8 cellular contexts compared by ENCODE assay signal in genomic region chr1:224435999-224436398, GRCh38. TPM values are rescaled to one million over a fixed set of nuclear protein-coding genes. Genes with fewer than 3 reads are reported as not detected.
A peak's percentile ranks its signal among the peaks of the same experiment; 100 is the strongest.
DNase-seq lines count a peak whose midpoint lies in the region; ATAC-seq and TF ChIP-seq lines count a peak whose summit lies in the region.

No MANE protein-coding gene starts in this region.

- no peak overlapping the region for H3K27ac ChIP-seq in iPS-18a (ENCODE audit: low read length)
- H3K27ac ChIP-seq in thoracic aorta, result peak overlapping the region; percentile 92 to 98

- no peak for ATAC-seq in WTC11
- ATAC-seq in thoracic aorta (ENCODE audit: insufficient number of reproducible peaks, low FRiP score, low read depth), result no peak
- no peak for ATAC-seq in GM21423 (IDR thresholded peaks at IDR 0.05; ENCODE audit: unreplicated experiment)
- ATAC-seq in HG03097 (IDR thresholded peaks at IDR 0.05; ENCODE audit: low FRiP score, unreplicated experiment), result no peak

- H3K27ac Mint-ChIP-seq in activated CD4-positive, alpha-beta T cell treated with anti-CD3 and anti-CD28 coated beads, Interleukin-2, amount 10 ng/mL, durations not matched to agents 7 days and 5 days, result peak overlapping the region; percentile 98
- no peak overlapping the region for H3K27ac Mint-ChIP-seq in WTC11

- no peaks in the 10 kb centered on the region for H3K9me3 Mint-ChIP-seq in activated CD4-positive, alpha-beta T cell treated with anti-CD3 and anti-CD28 coated beads, Interleukin-2, amount 10 ng/mL, durations not matched to agents 7 days and 5 days
- no peaks in the 10 kb centered on the region for H3K9me3 Mint-ChIP-seq in WTC11

- H3K9ac ChIP-seq in iPS-18a (ENCODE audit: low read length), result peak overlapping the region; percentile 69

- POLR2A ChIA-PET in activated CD4-positive, alpha-beta T cell treated with anti-CD3 and anti-CD28 coated beads, Interleukin-2, amount 10 ng/mL, durations not matched to agents 7 days and 5 days (lab: Charles Lee), result no interaction called here
- POLR2A ChIA-PET in WTC11 (lab: Charles Lee) (no interaction called here), HEK293T (lab: Yijun Ruan, JAX) (interaction anchor here (2.0 to 3.1 kb wide), 2 partner anchors 7 to 21 kb away, joined by 8 to 12 read pairs; no protein-coding TSS in a partner anchor)

- peaks cover 20% of the 10 kb centered on the region for H3K36me3 ChIP-seq in iPS-18a (ENCODE audit: control insufficient read depth, low read depth, low read length)
- no peaks in the 10 kb centered on the region for H3K36me3 ChIP-seq in thoracic aorta

- peaks cover 25% of the 10 kb centered on the region for H3K4me1 ChIP-seq in iPS-18a (ENCODE audit: control insufficient read depth, low read depth, low read length)
- peaks cover 17 to 30% of the 10 kb centered on the region in 2 donors for H3K4me1 ChIP-seq in thoracic aorta (ENCODE audit: control insufficient read depth in 1 of 2, low read depth in 2 of 2)

- peaks cover 49% of the 10 kb centered on the region for H3K4me1 Mint-ChIP-seq in activated CD4-positive, alpha-beta T cell treated with anti-CD3 and anti-CD28 coated beads, Interleukin-2, amount 10 ng/mL, durations not matched to agents 7 days and 5 days
- H3K4me1 Mint-ChIP-seq in WTC11, result peaks cover 36% of the 10 kb centered on the region

- CTCF ChIA-PET in activated CD4-positive, alpha-beta T cell treated with anti-CD3 and anti-CD28 coated beads, Interleukin-2, amount 10 ng/mL, durations not matched to agents 7 days and 5 days (lab: Charles Lee), result interaction anchor here (2.2 kb wide), 1 partner anchor 21 kb away, joined by 7 read pairs; no protein-coding TSS in a partner anchor
- CTCF ChIA-PET in WTC11 (lab: Charles Lee) (interaction anchor here (0.6 kb wide), 1 partner anchor 21 kb away, joined by 3 read pairs; no protein-coding TSS in a partner anchor), HEK293T (lab: Yijun Ruan, JAX) (no interaction called here)

- H3K4me3 ChIP-seq in iPS-18a (ENCODE audit: low read length), result peak overlapping the region; percentile 86
- H3K4me3 ChIP-seq in thoracic aorta, result no peak overlapping the region

- H3K27me3 ChIP-seq in iPS-18a (ENCODE audit: control insufficient read depth, insufficient read depth, low read length) (no peaks in the 10 kb centered on the region), thoracic aorta (replicated peaks; ENCODE audit: insufficient read depth) (no peaks in the 10 kb centered on the region)

- no peak for DNase-seq in activated CD4-positive, alpha-beta T cell treated with anti-CD3 and anti-CD28 coated beads, Interleukin-2, amount 10 ng/mL, durations not matched to agents 7 days and 5 days
- no peak for DNase-seq in activated CD4-positive, alpha-beta T cell treated with anti-CD3 and anti-CD28 coated beads, Interleukin-2, amount 50 U/mL, for 1 hour
- DNase-seq in WTC11 (ENCODE audit: low spot score) (no peak), thoracic aorta (ENCODE audit: low spot score) (no peak), HEK293T (ENCODE audit: extremely low spot score) (no peak)

- H3K4me3 Mint-ChIP-seq in activated CD4-positive, alpha-beta T cell treated with anti-CD3 and anti-CD28 coated beads, Interleukin-2, amount 10 ng/mL, durations not matched to agents 7 days and 5 days, result peak overlapping the region; percentile 95
- peak overlapping the region; percentile 90 for H3K4me3 Mint-ChIP-seq in WTC11

- peaks cover 20% of the 10 kb centered on the region for H3K36me3 Mint-ChIP-seq in activated CD4-positive, alpha-beta T cell treated with anti-CD3 and anti-CD28 coated beads, Interleukin-2, amount 10 ng/mL, durations not matched to agents 7 days and 5 days (ENCODE audit: low read depth)
- H3K36me3 Mint-ChIP-seq in WTC11, result peaks cover 15% of the 10 kb centered on the region

- H3K27me3 Mint-ChIP-seq in activated CD4-positive, alpha-beta T cell treated with anti-CD3 and anti-CD28 coated beads, Interleukin-2, amount 10 ng/mL, durations not matched to agents 7 days and 5 days, result no peaks in the 10 kb centered on the region
- H3K27me3 Mint-ChIP-seq in WTC11 (ENCODE audit: low read depth), result no peaks in the 10 kb centered on the region; the same call in 1 of the 2 replicates

- no peak for TF ChIP-seq CTCF in WTC11 (IDR thresholded peaks at IDR 0.05)
- no peak for TF ChIP-seq CTCF in thoracic aorta (IDR thresholded peaks at IDR 0.05)

- no peaks in the 10 kb centered on the region for H3K9me3 ChIP-seq in iPS-18a (ENCODE audit: control insufficient read depth, low read depth, low read length)
- no peaks in the 10 kb centered on the region for H3K9me3 ChIP-seq in thoracic aorta

TF ChIP-seq in WTC11, 78 proteins besides CTCF, POLR2A, EP300 and RAD21:
- TF ChIP-seq ATF3 (CRISPR knock-in tag; conservative IDR thresholded peaks at IDR 0.05) (no peak), FOXP1 (CRISPR knock-in tag; IDR thresholded peaks at IDR 0.05; ENCODE audit: borderline replicate concordance) (no peak), TP53 (CRISPR knock-in tag; IDR thresholded peaks at IDR 0.05) (no peak), HMGA2 (CRISPR knock-in tag; IDR thresholded peaks at IDR 0.05) (no peak), MXD4 (CRISPR knock-in tag; IDR thresholded peaks at IDR 0.05; ENCODE audit: borderline replicate concordance) (no peak), ZNF121 (CRISPR knock-in tag; IDR thresholded peaks at IDR 0.05) (no peak)

TF ChIP-seq in HEK293T, 16 proteins besides CTCF, POLR2A, EP300 and RAD21:
- TF ChIP-seq SUZ12 (IDR thresholded peaks at IDR 0.05), result no peak
- TF ChIP-seq SP1 (IDR thresholded peaks at IDR 0.05), result no peak
- no peak for TF ChIP-seq PKNOX1 (IDR thresholded peaks at IDR 0.05)
- TF ChIP-seq CTBP1 (IDR thresholded peaks at IDR 0.05; ENCODE audit: borderline replicate concordance), result no peak
- no peak for TF ChIP-seq FOXA1 (IDR thresholded peaks at IDR 0.05)
- no peak for TF ChIP-seq NFRKB (IDR thresholded peaks at IDR 0.05)
- no peak for TF ChIP-seq L3MBTL2 (conservative IDR thresholded peaks at IDR 0.05)
- no peak for TF ChIP-seq FOXM1 (IDR thresholded peaks at IDR 0.05; ENCODE audit: borderline replicate concordance)
- no peak for TF ChIP-seq BHLHE40 (IDR thresholded peaks at IDR 0.05; ENCODE audit: borderline replicate concordance)
- no peak for TF ChIP-seq LEF1 (IDR thresholded peaks at IDR 0.05; ENCODE audit: borderline replicate concordance)
- no peak for TF ChIP-seq TARDBP (IDR thresholded peaks at IDR 0.05)
- no peak for TF ChIP-seq ZNF384 (IDR thresholded peaks at IDR 0.05)
- no peak for TF ChIP-seq HDGF (IDR thresholded peaks at IDR 0.05; ENCODE audit: borderline replicate concordance)
- TF ChIP-seq FOXK2 (IDR thresholded peaks at IDR 0.05), result no peak
- TF ChIP-seq ELF4 (IDR thresholded peaks at IDR 0.05), result no peak
- TF ChIP-seq ARNT (IDR thresholded peaks at IDR 0.05), result no peak

RNA-seq across cellular contexts. Expression of gene WDR26, which starts 1.4 kb away (rescaled TPM):
- total RNA-seq in activated CD4-positive, alpha-beta T cell treated with anti-CD3 and anti-CD28 coated beads, Interleukin-2, amount 10 ng/mL, durations not matched to agents 7 days and 5 days, result 10 to 100 TPM; 67.7 to 74.2 TPM
- total RNA-seq in WTC11 (2021) (64.9 to 66.1 TPM (median 65.3 TPM) in 3 replicates), thoracic aorta (10 to 100 TPM; 71.5 to 85.9 TPM)
